In genomic region chr6:170361335-170361734, GRCh38 we compare ENCODE assay signal across 7 cellular contexts.
"Had no signal": no experiment of that assay in that cellular context is flagged by ENCODE, and none has a peak within 500 bp of the region (broad histone marks: within the 10 kb centered on the region; RNA-seq: fewer than 3 reads in every experiment).

No MANE protein-coding gene starts in this region.

- FAIRE-seq: G401.6, GM12891, GM12892, GM18507, GM19239 had no signal

- DNase-seq: GDM1, GF-D8 had no signal
